19 cellular contexts compared by ENCODE assay signal in the genomic region with DNA sequence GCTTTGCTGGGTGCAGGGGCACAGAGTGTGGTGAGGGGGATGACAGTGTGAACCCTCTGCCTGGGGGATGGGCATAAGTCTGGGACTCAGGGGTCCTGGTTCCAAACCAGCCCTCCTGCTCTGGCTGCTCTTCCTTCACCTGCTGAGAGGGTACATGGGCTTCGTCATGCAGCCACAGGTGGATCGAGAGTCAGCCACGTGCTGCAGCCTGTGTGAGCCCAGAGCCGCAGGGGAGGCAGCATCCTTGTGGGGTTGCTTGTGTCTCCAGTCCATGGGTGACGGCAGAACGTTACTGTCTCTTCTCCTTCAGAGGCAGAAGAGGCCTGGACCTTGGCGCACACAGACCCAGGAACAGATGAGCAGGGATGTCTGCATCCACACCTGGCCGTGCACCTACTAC. TPM values are rescaled to one million over a fixed set of nuclear protein-coding genes. Genes with fewer than 3 reads are reported as not detected.
DNase-seq lines count a peak whose midpoint lies in the region; ATAC-seq and TF ChIP-seq lines count a peak whose summit lies in the region.
"Had no signal": no experiment of that assay in that cellular context is flagged by ENCODE, and none has a peak within 500 bp of the region (broad histone marks: within the 10 kb centered on the region; RNA-seq: fewer than 3 reads in every experiment).

No MANE protein-coding gene starts in this region.

- H3K9me3 Mint-ChIP-seq in CD4-positive, alpha-beta memory T cell = no peaks in the 10 kb centered on the region

- no peak overlapping the region for H3K4me2 ChIP-seq in neuronal stem cell (ENCODE audit: insufficient read depth, low read length, poor library complexity, severe bottlenecking)
- H3K4me2 ChIP-seq: A549 had no signal

- peaks cover 23% of the 10 kb centered on the region for H3K36me3 ChIP-seq in CD4-positive, alpha-beta memory T cell (ENCODE audit: insufficient read depth, low read length)
- H3K36me3 ChIP-seq in gastroesophageal sphincter = peaks cover 0 to 48% of the 10 kb centered on the region in 2 donors
- peaks cover 0 to 48% (median 37%) of the 10 kb centered on the region in 4 donors for H3K36me3 ChIP-seq in stomach
- H3K36me3 ChIP-seq in neuronal stem cell (replicated peaks in 1 of 2; ENCODE audit: control insufficient read depth in 2 of 2, insufficient read depth in 2 of 2, low read length in 2 of 2) = peaks cover 19 to 56% of the 10 kb centered on the region in 2 donors

- no peak overlapping the region for H3K23ac ChIP-seq in neuronal stem cell (ENCODE audit: low read depth, low read length, poor library complexity)

- no peak overlapping the region for H3K18ac ChIP-seq in neuronal stem cell (ENCODE audit: low read length)

- H3K4ac ChIP-seq in neuronal stem cell (ENCODE audit: low read length) = no peak overlapping the region

- no peaks in the 10 kb centered on the region for H3K27me3 Mint-ChIP-seq in CD4-positive, alpha-beta memory T cell
- H3K27me3 Mint-ChIP-seq in T-helper 17 cell = no peaks in the 10 kb centered on the region

- no peaks in the 10 kb centered on the region for H3K27me3 ChIP-seq in CD4-positive, alpha-beta memory T cell (ENCODE audit: insufficient read depth, low read length)
- no peaks in the 10 kb centered on the region for H3K27me3 ChIP-seq in gastroesophageal sphincter
- H3K27me3 ChIP-seq in stomach = no peaks in the 10 kb centered on the region
- no peaks in the 10 kb centered on the region for H3K27me3 ChIP-seq in neuronal stem cell (ENCODE audit: control insufficient read depth in 3 of 3, insufficient read depth in 3 of 3, low read depth in 1 of 3, low read length in 3 of 3)
- H3K27me3 ChIP-seq: BE2C had no signal

- ATAC-seq in T-helper 17 cell (no peak), gastroesophageal sphincter (no peak)

- no peak overlapping the region for H4K91ac ChIP-seq in neuronal stem cell (ENCODE audit: low read depth, low read length, poor library complexity)

- H3K79me1 ChIP-seq in neuronal stem cell (ENCODE audit: low read depth, low read length) = peaks cover 20% of the 10 kb centered on the region

- no peak overlapping the region for H4K8ac ChIP-seq in neuronal stem cell (ENCODE audit: low read depth, low read length)

- peaks cover 32 to 78% (median 53%) of the 10 kb centered on the region in 4 donors for H3K4me1 Mint-ChIP-seq in CD4-positive, alpha-beta memory T cell
- peaks cover 45% of the 10 kb centered on the region for H3K4me1 Mint-ChIP-seq in T-helper 17 cell

- POLR2A ChIA-PET in CD4-positive, alpha-beta memory T cell (lab: Charles Lee; ENCODE audit: partially characterized antibody) = no interaction called here

- TF ChIP-seq EP300 in gastroesophageal sphincter (IDR thresholded peaks at IDR 0.05) (no peak), stomach (IDR thresholded peaks at IDR 0.05) (no peak)

- WGBS in gastroesophageal sphincter (ENCODE audit: low coverage in 1 of 2), 2 donors = 100% methylated on average over 1 of the region's 8 CpGs; no CpG with 5 or more reads in 1 of the 2 donors
- WGBS in stomach, 5 donors = 78 to 91% (median 87%) methylated on average over 8 of the region's 8 CpGs
- WGBS in neuronal stem cell (ENCODE audit: extremely low coverage in 2 of 2, insufficient read length in 2 of 2, insufficient replicate concordance in 1 of 2), 2 donors = no CpG with 5 or more reads among the region's 8 CpGs

- H2BK15ac ChIP-seq in neuronal stem cell (ENCODE audit: low read length) = no peak overlapping the region

- H3K4me3 ChIP-seq in CD4-positive, alpha-beta memory T cell (ENCODE audit: low read length in 2 of 2) = no peak overlapping the region
- no peak overlapping the region for H3K4me3 ChIP-seq in gastroesophageal sphincter
- no peak overlapping the region for H3K4me3 ChIP-seq in stomach
- no peak overlapping the region for H3K4me3 ChIP-seq in coronary artery
- no peak overlapping the region for H3K4me3 ChIP-seq in neuronal stem cell (ENCODE audit: low read length in 2 of 2)
- H3K4me3 ChIP-seq: A549 had no signal

- H2AFZ ChIP-seq in neuronal stem cell (ENCODE audit: low read length) = no peak overlapping the region

- H3K27ac Mint-ChIP-seq in CD4-positive, alpha-beta memory T cell = peak overlapping the region in 3 of 7 donors; percentile 61 to 89 (median 74)
- H3K27ac Mint-ChIP-seq in T-helper 17 cell = peak overlapping the region; percentile 94

- no peak overlapping the region for H3K4me3 Mint-ChIP-seq in CD4-positive, alpha-beta memory T cell
- H3K4me3 Mint-ChIP-seq in T-helper 17 cell = no peak overlapping the region

- H3K27ac ChIP-seq in CD4-positive, alpha-beta memory T cell (ENCODE audit: low read depth, low read length) = peak overlapping the region; percentile 36
- H3K27ac ChIP-seq in gastroesophageal sphincter = peak overlapping the region in 3 of 4 donors; percentile 81 to 90 (median 87)
- H3K27ac ChIP-seq in stomach = peak overlapping the region in 3 of 5 donors; percentile 54 to 89 (median 72)
- no peak overlapping the region for H3K27ac ChIP-seq in coronary artery
- no peak overlapping the region for H3K27ac ChIP-seq in neuronal stem cell (replicated peaks; ENCODE audit: low read length)
- H3K27ac ChIP-seq: A549 had no signal

- no peak overlapping the region for H2BK12ac ChIP-seq in neuronal stem cell (ENCODE audit: low read length)

- TF ChIP-seq CTCF in gastroesophageal sphincter (IDR thresholded peaks at IDR 0.05) (no peak), stomach (IDR thresholded peaks at IDR 0.05) (no peak), coronary artery (IDR thresholded peaks at IDR 0.05) (no peak)

- CTCF ChIA-PET in CD4-positive, alpha-beta memory T cell (lab: Charles Lee; ENCODE audit: partially characterized antibody) = interaction anchor here (0.7 kb wide), 1 partner anchor 8 kb away, joined by 3 read pairs; no protein-coding TSS in a partner anchor

- H2AK5ac ChIP-seq in neuronal stem cell (ENCODE audit: low read depth, low read length) = no peak overlapping the region

- no peak for DNase-seq in CD4-positive, alpha-beta memory T cell
- DNase-seq in T-helper 17 cell (no peak), stomach (no peak), cortex of kidney (lab: John Stamatoyannopoulos, UW) (no peak), coronary artery (ENCODE audit: low spot score) (no peak), neuronal stem cell (ENCODE audit: low spot score) (no peak)
- DNase-seq: BE2C, EL, MM.1S, NCI-H1092, NCI-H1436, NCI-H187 treated with DMSO at 0.1 percent for 48 hours, NCI-H2107, NCI-H446 treated with DMSO at 0.1 percent for 48 hours, NCI-H526 treated with DMSO at 0.1 percent for 48 hours, OCI-M1, Right ventricle myocardium superior had no signal

- peaks cover 15 to 26% of the 10 kb centered on the region in 2 donors for H3K36me3 Mint-ChIP-seq in CD4-positive, alpha-beta memory T cell
- H3K36me3 Mint-ChIP-seq in T-helper 17 cell (ENCODE audit: low read depth) = peaks cover 6% of the 10 kb centered on the region

- no peak overlapping the region for H3K14ac ChIP-seq in neuronal stem cell (ENCODE audit: low read length)

- H3K4me1 ChIP-seq in CD4-positive, alpha-beta memory T cell (ENCODE audit: insufficient read depth, low read length) = peaks cover 59% of the 10 kb centered on the region
- H3K4me1 ChIP-seq in gastroesophageal sphincter (peaks cover 0 to 62% (median 26%) of the 10 kb centered on the region in 3 donors), stomach (peaks cover 0 to 48% (median 22%) of the 10 kb centered on the region in 4 donors), neuronal stem cell (ENCODE audit: control insufficient read depth in 2 of 2, insufficient read depth in 1 of 2, low read depth in 1 of 2, low read length in 2 of 2) (no peaks in the 10 kb centered on the region)
- H3K4me1 ChIP-seq: A549, BE2C had no signal

- TF ChIP-seq POLR2A in gastroesophageal sphincter (IDR thresholded peaks at IDR 0.05) (no peak), stomach (IDR thresholded peaks at IDR 0.05) (no peak)

- no peak overlapping the region for H2BK120ac ChIP-seq in neuronal stem cell (ENCODE audit: low read depth, low read length)

- no peak overlapping the region for H2BK5ac ChIP-seq in neuronal stem cell (ENCODE audit: low read length)

- no peaks in the 10 kb centered on the region for H3K9me3 ChIP-seq in CD4-positive, alpha-beta memory T cell (ENCODE audit: control insufficient read depth in 1 of 2, low read length in 2 of 2)
- H3K9me3 ChIP-seq in T-helper 17 cell (ENCODE audit: control insufficient read depth, low read length, poor library complexity, severe bottlenecking) = no peaks in the 10 kb centered on the region
- no peaks in the 10 kb centered on the region for H3K9me3 ChIP-seq in gastroesophageal sphincter
- H3K9me3 ChIP-seq in stomach = no peaks in the 10 kb centered on the region
- H3K9me3 ChIP-seq in neuronal stem cell (replicated peaks in 1 of 2; ENCODE audit: control insufficient read depth in 2 of 2, insufficient read depth in 1 of 2, low read depth in 1 of 2, low read length in 2 of 2) = no peaks in the 10 kb centered on the region
- H3K9me3 ChIP-seq: A549, BE2C had no signal

- intact Hi-C loops in CD4-positive, alpha-beta memory T cell (cut with micrococcal nuclease) = no loop called here
- intact Hi-C loops in stomach (cut with DNase I; ENCODE audit: low total_unique reads) = no loop called here

- no peak overlapping the region for H3K9ac ChIP-seq in neuronal stem cell (ENCODE audit: low read depth, low read length, poor library complexity)

RNA-seq across cellular contexts. Expression of gene SNAP47, which starts 12.1 kb away (rescaled TPM):
- 10 to 100 TPM; 27.0 to 30.5 TPM for total RNA-seq in CD4-positive, alpha-beta memory T cell
- polyA plus RNA-seq in CD4-positive, alpha-beta memory T cell = 10 to 100 TPM; 46.6 to 53.6 TPM
- 10 to 100 TPM; 20.4 to 23.6 TPM for total RNA-seq in T-helper 17 cell
- total RNA-seq in gastroesophageal sphincter = 10 to 100 TPM; 27.1 to 47.0 (median 35.6) TPM
- total RNA-seq in stomach = 100 to 1,000 TPM in 1 of 5 donors, 10 to 100 TPM in 4; 24.8 to 117 (median 73.0) TPM
- polyA plus RNA-seq in stomach = 10 to 100 TPM; 13.7 to 20.8 (median 16.9) TPM
- 27.1 TPM for polyA plus RNA-seq in neuronal stem cell (2013, experiment 1 of 2)
- polyA plus RNA-seq in neuronal stem cell (2013, experiment 2 of 2) = 25.3 TPM

RNA-seq across cellular contexts. Expression of gene JMJD4, which starts 12.3 kb away (rescaled TPM):
- total RNA-seq in CD4-positive, alpha-beta memory T cell = 10 to 100 TPM; 32.4 to 34.1 TPM
- 10 to 100 TPM; 22.6 to 26.9 TPM for polyA plus RNA-seq in CD4-positive, alpha-beta memory T cell
- total RNA-seq in T-helper 17 cell = 10 to 100 TPM in 1 of 2 donors, 1 to 10 TPM in 1; 6.8 to 11.2 TPM
- 10 to 100 TPM; 13.8 to 19.5 (median 17.0) TPM for total RNA-seq in gastroesophageal sphincter
- 10 to 100 TPM in 3 of 5 donors, 1 to 10 TPM in 2; 2.3 to 26.8 (median 17.5) TPM for total RNA-seq in stomach
- polyA plus RNA-seq in stomach = 10 to 100 TPM in 2 of 3 donors, 1 to 10 TPM in 1; 8.2 to 11.9 (median 10.7) TPM
- 6.4 TPM for polyA plus RNA-seq in neuronal stem cell (2013, experiment 1 of 2)
- 5.6 TPM for polyA plus RNA-seq in neuronal stem cell (2013, experiment 2 of 2)

Comparison
In these comparisons a context has a peak if more than half of its experiments do, and no peak if none do; other contexts are left out.
1. H3K27ac ChIP-seq: peak in CD4-positive, alpha-beta memory T cell (single experiment), gastroesophageal sphincter (3 of 4) and stomach (3 of 5); none in coronary artery (0 of 2) and neuronal stem cell (single experiment).